ENCODE assay signal across 1 cellular context in genomic region chr17:40870136-40870535, GRCh38.
TF ChIP-seq lines count a peak whose summit lies in the region.

No MANE protein-coding gene starts in this region.

TF ChIP-seq in H1, 55 proteins besides CTCF, POLR2A, EP300 and RAD21 (continued from another document):
- TF ChIP-seq TBP (IDR thresholded peaks at IDR 0.05; ENCODE audit: low read depth, low read length) (no peak), KDM1A (IDR thresholded peaks at IDR 0.05; ENCODE audit: borderline replicate concordance, low read length) (no peak), PHF8 (conservative IDR thresholded peaks at IDR 0.05; ENCODE audit: low read depth, low read length) (no peak), JUND (IDR thresholded peaks at IDR 0.05; ENCODE audit: low read length) (no peak), NRF1 (IDR thresholded peaks at IDR 0.05; ENCODE audit: low read depth, low read length) (no peak), CHD1 (IDR thresholded peaks at IDR 0.05; ENCODE audit: low read depth, low read length) (no peak), JUN (IDR thresholded peaks at IDR 0.05; ENCODE audit: low read depth, low read length) (no peak), BCL11A (IDR thresholded peaks at IDR 0.05; ENCODE audit: low read depth in 2 of 2, low read length in 2 of 2) (no peak), GABPA (IDR thresholded peaks at IDR 0.05; ENCODE audit: borderline replicate concordance, insufficient read depth, low read length) (no peak), BACH1 (IDR thresholded peaks at IDR 0.05; ENCODE audit: low read length) (no peak)
